9 cellular contexts compared by ENCODE assay signal in the genomic region with DNA sequence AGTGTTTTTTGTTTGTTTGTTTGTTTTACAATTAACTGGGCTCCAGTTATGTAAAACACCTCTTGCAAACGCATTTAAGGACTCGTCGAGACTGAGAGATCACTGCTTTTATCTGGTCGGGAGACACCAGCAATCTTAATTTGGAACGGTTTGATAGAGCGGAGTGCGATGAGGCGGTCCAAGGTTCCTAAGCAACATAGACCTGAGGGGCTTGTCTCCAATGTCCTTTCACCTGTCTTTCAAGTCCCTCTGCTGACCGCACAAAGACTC. TPM values are rescaled to one million over a fixed set of nuclear protein-coding genes. Genes with fewer than 3 reads are reported as not detected.
DNase-seq lines count a peak whose midpoint lies in the region; ATAC-seq and TF ChIP-seq lines count a peak whose summit lies in the region.
"Had no signal": no experiment of that assay in that cellular context is flagged by ENCODE, and none has a peak within 500 bp of the region (broad histone marks: within the 10 kb centered on the region; RNA-seq: fewer than 3 reads in every experiment).

No MANE protein-coding gene starts in this region.

- no peak for ATAC-seq in stimulated activated memory B cell treated with anti-CD40 and anti-IgM and Interleukin-4, amounts not matched to agents 10 μg/mL and 1 μg/mL and 100 μg/mL, for 72 hours

- peak overlapping the region; percentile 83 for H3K4me2 ChIP-seq in hepatocyte

- WGBS in hepatocyte (ENCODE audit: low lambda C conversion rate, missing lambda C conversion rate) = under 1% methylated on average over 9 of the region's 9 CpGs

- no peaks in the 10 kb centered on the region for H3K9me2 ChIP-seq in hepatocyte (replicated peaks; ENCODE audit: insufficient read depth)

- H3K36me3 Mint-ChIP-seq in stimulated activated memory B cell treated with anti-CD40 and anti-IgM and Interleukin-4, amounts not matched to agents 10 μg/mL and 1 μg/mL and 100 μg/mL, for 72 hours = peaks cover 7% of the 10 kb centered on the region

- DNase-seq in NCI-H2107 treated with DMSO at 0.1 percent for 48 hours (lab: John Stamatoyannopoulos, UW; ENCODE audit: unreplicated experiment) = peak; percentile 33
- no peak for DNase-seq in NCI-H2107 (lab: John Stamatoyannopoulos, UW)
- DNase-seq in hepatocyte (ENCODE audit: low spot score) = no peak
- no peak for DNase-seq in RPMI8226
- no peak for DNase-seq in D341Med (ENCODE audit: low spot score)
- DNase-seq in NK-92 treated with Interleukin-12 subunit alpha and Interleukin-12 subunit beta, amount 100 ng/mL, for 24 hours (lab: John Stamatoyannopoulos, UW) = no peak

- peak overlapping the region; percentile 28 for H2AFZ ChIP-seq in hepatocyte

- peaks cover 16% of the 10 kb centered on the region for H3K4me1 ChIP-seq in hepatocyte (ENCODE audit: insufficient read depth)

- H4K20me1 ChIP-seq in hepatocyte (ENCODE audit: insufficient read depth, poor library complexity, severe bottlenecking) = peaks cover 13% of the 10 kb centered on the region

- H3K79me2 ChIP-seq in hepatocyte = peaks cover 50% of the 10 kb centered on the region

- peak overlapping the region; percentile 95 for H3K27ac Mint-ChIP-seq in stimulated activated memory B cell treated with anti-CD40 and anti-IgM and Interleukin-4, amounts not matched to agents 10 μg/mL and 1 μg/mL and 100 μg/mL, for 72 hours

- no peak for TF ChIP-seq CTCF in VCaP (conservative IDR thresholded peaks at IDR 0.05)
- TF ChIP-seq CTCF in hepatocyte (IDR thresholded peaks at IDR 0.05; ENCODE audit: poor library complexity) = no peak

- H3K4me3 Mint-ChIP-seq in stimulated activated memory B cell treated with anti-CD40 and anti-IgM and Interleukin-4, amounts not matched to agents 10 μg/mL and 1 μg/mL and 100 μg/mL, for 72 hours = peak overlapping the region; percentile 99

- no peaks in the 10 kb centered on the region for H3K27me3 ChIP-seq in hepatocyte

- H3K27ac ChIP-seq in VCaP (peak overlapping the region; percentile 92), hepatocyte (peak overlapping the region; percentile 94)

- no peaks in the 10 kb centered on the region for H3K9me3 ChIP-seq in hepatocyte (ENCODE audit: low read depth)

- H3K4me3 ChIP-seq in hepatocyte = peak overlapping the region; percentile 42

- no peaks in the 10 kb centered on the region for H3K27me3 Mint-ChIP-seq in stimulated activated memory B cell treated with anti-CD40 and anti-IgM and Interleukin-4, amounts not matched to agents 10 μg/mL and 1 μg/mL and 100 μg/mL, for 72 hours

- H3K4me1 Mint-ChIP-seq in stimulated activated memory B cell treated with anti-CD40 and anti-IgM and Interleukin-4, amounts not matched to agents 10 μg/mL and 1 μg/mL and 100 μg/mL, for 72 hours = peaks cover 29% of the 10 kb centered on the region

- H3K36me3 ChIP-seq in hepatocyte (replicated peaks; ENCODE audit: insufficient read depth, low read depth) = no peaks in the 10 kb centered on the region

- no peaks in the 10 kb centered on the region for H3K9me3 Mint-ChIP-seq in stimulated activated memory B cell treated with anti-CD40 and anti-IgM and Interleukin-4, amounts not matched to agents 10 μg/mL and 1 μg/mL and 100 μg/mL, for 72 hours

RNA-seq across cellular contexts. Expression of gene SELENOI, which starts 0.7 kb away (rescaled TPM):
- 31.5 and 34.4 TPM in 2 replicates for total RNA-seq in hepatocyte
- 6.4 and 10.1 TPM in 2 replicates for polyA plus RNA-seq in hepatocyte

RNA-seq across cellular contexts. Expression of gene ADGRF3, which starts 1.4 kb away (rescaled TPM):
- total RNA-seq in hepatocyte = 0.40 and 0.63 TPM in 2 replicates
- polyA plus RNA-seq in hepatocyte = 0.11 and 1.3 TPM in 2 replicates
- total RNA-seq: Daoy had no signal

RNA-seq across cellular contexts. Expression of gene DRC1, which starts 56.5 kb away (rescaled TPM):
- total RNA-seq in hepatocyte = not detected in 2 replicates
- polyA plus RNA-seq in hepatocyte = 0.06 TPM in 1 of 2 replicates, not detected in the other
- total RNA-seq: Daoy had no signal
